In the genomic region with DNA sequence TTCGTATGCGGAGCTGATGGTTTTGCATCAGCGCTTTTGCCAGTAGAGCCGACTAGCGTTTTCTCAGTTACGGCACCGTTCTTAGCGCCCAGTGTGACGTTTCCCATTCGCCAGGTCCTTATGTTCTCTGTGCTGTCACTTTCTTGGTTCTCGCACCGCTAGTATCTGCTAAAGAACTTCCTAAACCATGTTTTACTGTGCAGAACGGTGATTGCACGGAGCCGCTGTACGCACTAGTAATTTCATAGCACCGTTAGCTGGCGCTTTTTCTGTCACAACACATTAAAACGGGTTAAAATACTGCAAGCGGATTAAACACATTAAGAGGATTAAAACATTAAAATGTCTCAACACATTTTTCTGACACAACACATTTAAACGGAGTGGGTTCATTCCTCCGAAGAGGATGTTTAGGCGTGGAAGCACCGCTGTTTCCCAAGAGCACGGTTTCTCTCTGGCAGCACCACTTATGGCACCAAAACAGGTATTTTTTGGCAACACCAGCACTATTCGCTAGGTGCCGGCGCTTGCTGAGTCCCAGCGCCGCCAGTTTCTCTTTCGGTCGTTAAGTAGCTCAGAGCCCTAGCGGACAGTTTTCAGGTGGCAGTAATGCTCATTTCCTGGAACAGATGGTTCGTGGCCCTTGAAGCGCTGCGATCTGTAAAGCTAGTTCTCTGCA, we compare ENCODE assay signal across 8 cellular contexts. TPM values are rescaled to one million over a fixed set of nuclear protein-coding genes. Genes with fewer than 3 reads are reported as not detected.
A peak's percentile ranks its signal among the peaks of the same experiment; 100 is the strongest.
DNase-seq lines count a peak whose midpoint lies in the region; FAIRE-seq and TF ChIP-seq lines count a peak whose summit lies in the region.

No MANE protein-coding gene starts in this region.

- no peaks in the 10 kb centered on the region for H3K9me2 ChIP-seq in hepatocyte (replicated peaks; ENCODE audit: insufficient read depth)

- H3K36me3 ChIP-seq in SK-N-MC (ENCODE audit: insufficient read depth, low read length) (no peaks in the 10 kb centered on the region), hepatocyte (replicated peaks; ENCODE audit: insufficient read depth, low read depth) (no peaks in the 10 kb centered on the region), small intestine (ENCODE audit: control insufficient read depth in 2 of 2, insufficient read depth in 2 of 2, low read length in 2 of 2) (no peaks in the 10 kb centered on the region)

- DNase-seq in HFF-Myc (ENCODE audit: extremely low read depth, low read depth) (no peak), MV-4-11 (lab: John Stamatoyannopoulos, UW) (peak; percentile 82), SK-N-MC (ENCODE audit: low read depth, low spot score) (no peak), hepatocyte (ENCODE audit: low spot score) (peak; percentile 85), small intestine (peak; percentile 88), cortex of kidney (lab: John Stamatoyannopoulos, UW) (no peak)

- FAIRE-seq in small intestine (lab: Jason Lieb, UNC), result no peak

- peak; percentile 74 for TF ChIP-seq CTCF in GM12873 (IDR thresholded peaks at IDR 0.05; ENCODE audit: insufficient read depth, low read depth, low read length, missing control alignments)
- peak; percentile 15 for TF ChIP-seq CTCF in HFF-Myc (IDR thresholded peaks at IDR 0.05; ENCODE audit: low read depth, low read length, missing control alignments)
- peak; percentile 40 for TF ChIP-seq CTCF in hepatocyte (IDR thresholded peaks at IDR 0.05; ENCODE audit: poor library complexity)

- no peaks in the 10 kb centered on the region for H3K9me3 ChIP-seq in SK-N-MC (ENCODE audit: low read depth, low read length)
- no peaks in the 10 kb centered on the region for H3K9me3 ChIP-seq in hepatocyte (ENCODE audit: low read depth)
- no peaks in the 10 kb centered on the region for H3K9me3 ChIP-seq in small intestine (ENCODE audit: control insufficient read depth, low read depth)

- H3K4me1 ChIP-seq in hepatocyte (ENCODE audit: insufficient read depth) (peaks cover 4% of the 10 kb centered on the region), small intestine (ENCODE audit: control insufficient read depth in 2 of 2, insufficient read depth in 1 of 2, low read depth in 1 of 2, low read length in 1 of 2) (peaks cover 0 to 2% of the 10 kb centered on the region in 2 donors)

- peak overlapping the region; percentile 41 for H2AFZ ChIP-seq in hepatocyte

- H3K9ac ChIP-seq in SK-N-MC (ENCODE audit: insufficient read length), result peak overlapping the region; percentile 73

- H3K4me3 ChIP-seq in HFF-Myc (replicated peaks; ENCODE audit: low read depth, low read length) (peak overlapping the region; percentile 60), SK-N-MC (peak overlapping the region; percentile 93), hepatocyte (peak overlapping the region; percentile 73), small intestine (ENCODE audit: low read depth in 1 of 2, low read length in 2 of 2) (peak overlapping the region in 1 of 2 donors; percentile 62)

- peak overlapping the region; percentile 96 for H3K4me2 ChIP-seq in hepatocyte

- H3K4me1 Mint-ChIP-seq in activated naive CD8-positive, alpha-beta T cell (ENCODE audit: low read depth), result peaks cover 53% of the 10 kb centered on the region

- H3K27me3 ChIP-seq in hepatocyte (peaks cover 21% of the 10 kb centered on the region), small intestine (ENCODE audit: control insufficient read depth in 2 of 2, insufficient read depth in 2 of 2, low read length in 2 of 2) (peaks cover 0 to 10% of the 10 kb centered on the region in 2 donors)

- no peaks in the 10 kb centered on the region for H4K20me1 ChIP-seq in hepatocyte (ENCODE audit: insufficient read depth, poor library complexity, severe bottlenecking)

- H3K27ac Mint-ChIP-seq in activated naive CD8-positive, alpha-beta T cell, result peak overlapping the region; percentile 97

- no peaks in the 10 kb centered on the region for H3K27me3 Mint-ChIP-seq in activated naive CD8-positive, alpha-beta T cell

- peak overlapping the region; percentile 97 for H3K4me3 Mint-ChIP-seq in activated naive CD8-positive, alpha-beta T cell

- H3K9me3 Mint-ChIP-seq in activated naive CD8-positive, alpha-beta T cell (ENCODE audit: low read depth), result no peaks in the 10 kb centered on the region

- no peak overlapping the region for H3K27ac ChIP-seq in SK-N-MC
- peak overlapping the region; percentile 93 for H3K27ac ChIP-seq in hepatocyte
- H3K27ac ChIP-seq in small intestine (ENCODE audit: low read depth in 1 of 2, low read length in 1 of 2), result peak overlapping the region; percentile 71 to 89

- H3K36me3 Mint-ChIP-seq in activated naive CD8-positive, alpha-beta T cell, result peaks cover 1% of the 10 kb centered on the region

- WGBS in hepatocyte (ENCODE audit: low lambda C conversion rate, missing lambda C conversion rate), result 4% methylated on average over 36 of the region's 36 CpGs
- 6 to 8% (median 7%) methylated on average over 36 of the region's 36 CpGs for WGBS in small intestine, 3 donors

- H3K79me2 ChIP-seq in hepatocyte, result peaks cover 19% of the 10 kb centered on the region

RNA-seq across cellular contexts. Expression of a gene that starts 20.4 kb away (rescaled TPM):
- 0.93 and 4.4 TPM in 2 replicates for total RNA-seq in hepatocyte
- polyA plus RNA-seq in hepatocyte, result 3.2 and 4.5 TPM in 2 replicates
- polyA plus RNA-seq in small intestine, result 1 to 10 TPM in 2 of 3 donors, under 1 TPM in 1; 0.67 to 5.1 (median 4.1) TPM

Comparison
In these comparisons a context has a peak if more than half of its experiments do, and no peak if none do; other contexts are left out.
1. CTCF ChIP-seq: peak in every context shown above with its lines; median percentile 74 in GM12873; 40 in hepatocyte; 15 in HFF-Myc.
2. DNase-seq: peak in MV-4-11 (single experiment), hepatocyte (single experiment) and small intestine (single experiment); none in HFF-Myc (single experiment), SK-N-MC (single experiment) and cortex of kidney (single experiment).